Comparison of ENCODE assay signal across 23 cellular contexts in genomic region chr1:213512316-213512715, GRCh38.
DNase-seq lines count a peak whose midpoint lies in the region; ATAC-seq and TF ChIP-seq lines count a peak whose summit lies in the region.
"Had no signal": no experiment of that assay in that cellular context is flagged by ENCODE, and none has a peak within 500 bp of the region (broad histone marks: within the 10 kb centered on the region; RNA-seq: fewer than 3 reads in every experiment).

No MANE protein-coding gene starts in this region.

- H3K9me3 Mint-ChIP-seq in endodermal cell (peaks cover 11% of the 10 kb centered on the region), neural progenitor cell (peaks cover 3% of the 10 kb centered on the region), chondrocyte (ENCODE audit: low read depth) (peaks cover 3% of the 10 kb centered on the region), natural killer cell (peaks cover 0 to 2% of the 10 kb centered on the region in 2 donors)
- H3K9me3 Mint-ChIP-seq: GM23338 had no signal

- H3K4me2 ChIP-seq in neural progenitor cell = no peak overlapping the region
- H3K4me2 ChIP-seq: A549; BLaER1 treated with 17β-estradiol and CSF1 and Interleukin-3, amounts not matched to agents 10 nM and 100 nM; GM23338 had no signal

- TF ChIP-seq CTCF in endodermal cell (conservative IDR thresholded peaks at IDR 0.05) (no peak), neural progenitor cell (IDR thresholded peaks at IDR 0.05) (no peak), chondrocyte (IDR thresholded peaks at IDR 0.05) (no peak), natural killer cell (IDR thresholded peaks at IDR 0.05) (no peak)

- intact Hi-C loops in natural killer cell (cut with micrococcal nuclease) = no loop called here

- H3K9me3 ChIP-seq in endodermal cell (ENCODE audit: control insufficient read depth, low read length) (no peaks in the 10 kb centered on the region), neural progenitor cell (ENCODE audit: low read depth) (no peaks in the 10 kb centered on the region)
- H3K9me3 ChIP-seq: A549; BE2C; BLaER1 treated with 17β-estradiol and CSF1 and Interleukin-3, amounts not matched to agents 10 nM and 100 nM; HAP-1 had no signal

- H3K4me1 ChIP-seq in endodermal cell (ENCODE audit: control insufficient read depth, insufficient read depth, low read length) (peaks cover 3% of the 10 kb centered on the region), neural progenitor cell (no peaks in the 10 kb centered on the region)
- H3K4me1 ChIP-seq: A549; BE2C; BLaER1 treated with 17β-estradiol and CSF1 and Interleukin-3, amounts not matched to agents 10 nM and 100 nM; HAP-1 had no signal

- WGBS in endodermal cell (ENCODE audit: insufficient coverage in 1 of 2, insufficient read length in 1 of 2), 2 experiments = 78 to 82% methylated on average over 5 of the region's 5 CpGs

- H3F3A ChIP-seq in neural progenitor cell (ENCODE audit: low read depth) = no peaks in the 10 kb centered on the region

- ATAC-seq in natural killer cell = no peak
- ATAC-seq: A549, GM23338 had no signal

- H3K4me3 ChIP-seq in endodermal cell (ENCODE audit: low read length) (no peak overlapping the region), neural progenitor cell (no peak overlapping the region)
- H3K4me3 ChIP-seq: A549; BLaER1 treated with 17β-estradiol and CSF1 and Interleukin-3, amounts not matched to agents 10 nM and 100 nM; GM23338; HAP-1 had no signal

- H3K4me3 Mint-ChIP-seq in endodermal cell (no peak overlapping the region), neural progenitor cell (no peak overlapping the region), chondrocyte (ENCODE audit: unreplicated experiment) (no peak overlapping the region), natural killer cell (no peak overlapping the region)
- H3K4me3 Mint-ChIP-seq: CD14-positive monocyte; CD4-positive, alpha-beta T cell; CD8-positive, alpha-beta memory T cell; GM23338; HFFc6 had no signal

- no peaks in the 10 kb centered on the region for H4K20me1 ChIP-seq in neural progenitor cell (ENCODE audit: low read depth)
- H4K20me1 ChIP-seq: BLaER1 treated with 17β-estradiol and CSF1 and Interleukin-3, amounts not matched to agents 10 nM and 100 nM had no signal

- peaks cover 40% of the 10 kb centered on the region for H3K27me3 Mint-ChIP-seq in endodermal cell (ENCODE audit: insufficient read depth)
- H3K27me3 Mint-ChIP-seq in neural progenitor cell (ENCODE audit: insufficient read depth, low read depth) = peaks cover 5% of the 10 kb centered on the region
- H3K27me3 Mint-ChIP-seq in chondrocyte (ENCODE audit: low read depth) = peaks cover 8% of the 10 kb centered on the region
- H3K27me3 Mint-ChIP-seq in natural killer cell (ENCODE audit: low read depth in 2 of 2) = no peaks in the 10 kb centered on the region
- H3K27me3 Mint-ChIP-seq: CD8-positive, alpha-beta memory T cell had no signal

- H3K79me2 ChIP-seq in neural progenitor cell (ENCODE audit: low read depth) = no peaks in the 10 kb centered on the region

- H3K4me1 Mint-ChIP-seq in endodermal cell = peaks cover 51% of the 10 kb centered on the region
- H3K4me1 Mint-ChIP-seq in neural progenitor cell = no peaks in the 10 kb centered on the region
- no peaks in the 10 kb centered on the region for H3K4me1 Mint-ChIP-seq in chondrocyte (ENCODE audit: low read depth)
- no peaks in the 10 kb centered on the region for H3K4me1 Mint-ChIP-seq in natural killer cell
- H3K4me1 Mint-ChIP-seq: CD14-positive monocyte; CD8-positive, alpha-beta memory T cell had no signal

- H3K9ac ChIP-seq in endodermal cell (ENCODE audit: extremely low read depth, low read length, poor library complexity, severe bottlenecking) = no peak overlapping the region
- H3K9ac ChIP-seq in neural progenitor cell = no peak overlapping the region
- H3K9ac ChIP-seq: BLaER1 treated with 17β-estradiol and CSF1 and Interleukin-3, amounts not matched to agents 10 nM and 100 nM had no signal

- DNase-seq in ELF-1 (ENCODE audit: low read depth, low spot score) (peak; percentile 8), NCI-H524 treated with DMSO at 0.1 percent for 48 hours (lab: John Stamatoyannopoulos, UW) (peak; percentile 8), endodermal cell (peak; percentile 76), neural progenitor cell (ENCODE audit: low spot score) (peak; percentile 29), chondrocyte (ENCODE audit: low spot score) (no peak), natural killer cell (no peak), SIG-M5 treated with dmso at 0.1 percent for 504 hours (lab: John Stamatoyannopoulos, UW; ENCODE audit: unreplicated experiment) (no peak)
- DNase-seq: 8988T; ACHN; AML-193; BE2C; CD4-positive, alpha-beta T cell; CD8-positive, alpha-beta memory T cell; DMS 273 treated with DMSO at 0.1 percent for 48 hours; DMS79; EL; GF-D8; HFFc6 had no signal

- no peaks in the 10 kb centered on the region for H3K36me3 Mint-ChIP-seq in endodermal cell (ENCODE audit: low read depth)
- H3K36me3 Mint-ChIP-seq in neural progenitor cell = no peaks in the 10 kb centered on the region
- H3K36me3 Mint-ChIP-seq in chondrocyte (ENCODE audit: low read depth) = no peaks in the 10 kb centered on the region
- H3K36me3 Mint-ChIP-seq in natural killer cell = no peaks in the 10 kb centered on the region
- H3K36me3 Mint-ChIP-seq: CD14-positive monocyte; CD8-positive, alpha-beta memory T cell had no signal

- H3K27ac Mint-ChIP-seq in endodermal cell (no peak overlapping the region), neural progenitor cell (no peak overlapping the region), chondrocyte (ENCODE audit: unreplicated experiment) (no peak overlapping the region), natural killer cell (no peak overlapping the region)
- H3K27ac Mint-ChIP-seq: CD14-positive monocyte; CD4-positive, alpha-beta T cell; CD8-positive, alpha-beta memory T cell; GM23338; HFFc6 had no signal

- no peak overlapping the region for H2AFZ ChIP-seq in neural progenitor cell (replicated peaks)
- H2AFZ ChIP-seq: GM23338 had no signal

- no peak overlapping the region for H3K27ac ChIP-seq in endodermal cell (ENCODE audit: low read depth, low read length)
- no peak overlapping the region for H3K27ac ChIP-seq in neural progenitor cell
- H3K27ac ChIP-seq: A549; BLaER1 treated with 17β-estradiol and CSF1 and Interleukin-3, amounts not matched to agents 10 nM and 100 nM had no signal

- H3K27me3 ChIP-seq in endodermal cell (ENCODE audit: control insufficient read depth, insufficient read depth, low read length, poor library complexity, severe bottlenecking) (peaks cover 40% of the 10 kb centered on the region), neural progenitor cell (no peaks in the 10 kb centered on the region)
- H3K27me3 ChIP-seq: BE2C; BLaER1 treated with 17β-estradiol and CSF1 and Interleukin-3, amounts not matched to agents 10 nM and 100 nM had no signal

- H3K36me3 ChIP-seq in endodermal cell (ENCODE audit: control insufficient read depth, insufficient read depth, low read length) (no peaks in the 10 kb centered on the region), neural progenitor cell (no peaks in the 10 kb centered on the region)
- H3K36me3 ChIP-seq: BE2C; BLaER1 treated with 17β-estradiol and CSF1 and Interleukin-3, amounts not matched to agents 10 nM and 100 nM; HAP-1 had no signal

Comparison
In these comparisons a context has a peak if more than half of its experiments do, and no peak if none do; other contexts are left out.
1. DNase-seq: peak in ELF-1 (single experiment), NCI-H524 treated with DMSO at 0.1 percent for 48 hours (single experiment), endodermal cell (single experiment) and neural progenitor cell (single experiment); none in chondrocyte (single experiment), natural killer cell (single experiment) and SIG-M5 treated with dmso at 0.1 percent for 504 hours (single experiment).